In the genomic region with DNA sequence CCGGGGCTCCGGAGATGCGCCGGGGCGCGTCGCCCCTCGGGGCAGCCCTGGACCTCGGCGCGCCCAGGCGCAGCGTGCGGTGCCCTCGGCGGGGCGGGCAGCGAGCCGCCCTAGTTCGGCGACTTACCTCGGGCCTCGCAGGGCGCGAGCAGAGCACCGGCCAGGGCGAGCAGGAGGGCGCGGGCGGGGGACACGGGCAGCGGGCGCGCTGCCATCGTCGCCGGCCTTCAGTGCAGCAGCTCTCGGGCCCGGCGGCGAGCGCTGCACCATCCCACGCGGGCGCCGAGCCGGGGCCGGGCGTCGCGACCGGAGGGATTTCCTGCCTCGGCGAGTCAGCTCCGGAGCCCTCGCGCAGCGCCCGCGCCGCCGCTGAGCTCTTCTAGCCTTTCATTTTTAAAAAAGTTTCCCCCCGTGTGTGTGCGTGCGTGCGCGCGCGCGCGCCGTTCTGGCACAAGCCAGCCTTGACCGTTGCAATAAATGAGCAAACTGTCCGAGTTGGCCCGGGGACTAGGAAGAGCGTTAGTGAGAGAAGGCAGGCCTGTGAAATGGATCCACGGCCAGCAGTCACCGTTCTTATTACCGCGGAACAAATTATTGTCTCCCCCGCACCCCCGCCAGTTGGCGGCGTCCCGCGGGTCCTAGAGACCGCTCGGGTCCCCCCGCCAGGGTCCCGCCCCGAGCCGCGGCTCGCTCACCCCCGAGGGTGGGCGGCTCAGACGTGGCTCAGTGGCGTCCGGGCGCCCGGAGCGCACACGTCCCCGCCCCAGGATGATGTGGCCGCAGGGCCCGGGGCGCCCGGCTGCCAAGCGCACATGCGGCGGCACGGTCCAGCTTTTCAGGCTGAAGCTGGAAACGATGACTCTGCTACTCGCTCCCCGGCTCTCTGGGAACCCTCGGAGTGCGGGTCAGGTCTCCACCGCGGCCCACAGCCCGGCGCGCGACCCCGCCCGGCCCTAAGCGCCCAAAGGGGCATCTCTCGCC, we compare ENCODE assay signal across 8 cellular contexts. TPM values are rescaled to one million over a fixed set of nuclear protein-coding genes. Genes with fewer than 3 reads are reported as not detected.
A peak's percentile ranks its signal among the peaks of the same experiment; 100 is the strongest.
DNase-seq lines count a peak whose midpoint lies in the region; ATAC-seq and TF ChIP-seq lines count a peak whose summit lies in the region.

A gene with protein sequence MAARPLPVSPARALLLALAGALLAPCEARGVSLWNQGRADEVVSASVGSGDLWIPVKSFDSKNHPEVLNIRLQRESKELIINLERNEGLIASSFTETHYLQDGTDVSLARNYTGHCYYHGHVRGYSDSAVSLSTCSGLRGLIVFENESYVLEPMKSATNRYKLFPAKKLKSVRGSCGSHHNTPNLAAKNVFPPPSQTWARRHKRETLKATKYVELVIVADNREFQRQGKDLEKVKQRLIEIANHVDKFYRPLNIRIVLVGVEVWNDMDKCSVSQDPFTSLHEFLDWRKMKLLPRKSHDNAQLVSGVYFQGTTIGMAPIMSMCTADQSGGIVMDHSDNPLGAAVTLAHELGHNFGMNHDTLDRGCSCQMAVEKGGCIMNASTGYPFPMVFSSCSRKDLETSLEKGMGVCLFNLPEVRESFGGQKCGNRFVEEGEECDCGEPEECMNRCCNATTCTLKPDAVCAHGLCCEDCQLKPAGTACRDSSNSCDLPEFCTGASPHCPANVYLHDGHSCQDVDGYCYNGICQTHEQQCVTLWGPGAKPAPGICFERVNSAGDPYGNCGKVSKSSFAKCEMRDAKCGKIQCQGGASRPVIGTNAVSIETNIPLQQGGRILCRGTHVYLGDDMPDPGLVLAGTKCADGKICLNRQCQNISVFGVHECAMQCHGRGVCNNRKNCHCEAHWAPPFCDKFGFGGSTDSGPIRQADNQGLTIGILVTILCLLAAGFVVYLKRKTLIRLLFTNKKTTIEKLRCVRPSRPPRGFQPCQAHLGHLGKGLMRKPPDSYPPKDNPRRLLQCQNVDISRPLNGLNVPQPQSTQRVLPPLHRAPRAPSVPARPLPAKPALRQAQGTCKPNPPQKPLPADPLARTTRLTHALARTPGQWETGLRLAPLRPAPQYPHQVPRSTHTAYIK (minus strand): TSS at position 547 of the 981 bp plus-strand sequence. CDS start 332 bp downstream, at position 215.

- no peak for DNase-seq in activated naive CD4-positive, alpha-beta T cell treated with anti-CD3 and anti-CD28 coated beads, Interleukin-2, amount 10 ng/mL, durations not matched to agents 7 days and 5 days
- DNase-seq in activated naive CD4-positive, alpha-beta T cell (lab: John Stamatoyannopoulos, UW): no peak
- DNase-seq in body of pancreas: peak; percentile 16 to 39 (median 24)
- DNase-seq in skeletal muscle cell (ENCODE audit: low read depth): no peak
- DNase-seq in NCI-H2029 (lab: John Stamatoyannopoulos, UW): no peak
- DNase-seq in NOMO-1 treated with dmso at 0.1 percent for 144 hours (lab: John Stamatoyannopoulos, UW; ENCODE audit: unreplicated experiment): no peak
- DNase-seq in erythroblast (lab: John Stamatoyannopoulos, UW): no peak

- H3K9me3 Mint-ChIP-seq in activated naive CD4-positive, alpha-beta T cell treated with anti-CD3 and anti-CD28 coated beads, Interleukin-2, amount 10 ng/mL, durations not matched to agents 7 days and 5 days: peaks cover 2% of the 10 kb centered on the region

- H3K36me3 Mint-ChIP-seq in activated naive CD4-positive, alpha-beta T cell treated with anti-CD3 and anti-CD28 coated beads, Interleukin-2, amount 10 ng/mL, durations not matched to agents 7 days and 5 days: no peaks in the 10 kb centered on the region

- H3K9ac ChIP-seq in iPS-15b (ENCODE audit: low read depth, low read length): no peak within 1 kb of the TSS

- CTCF ChIA-PET in activated naive CD4-positive, alpha-beta T cell treated with anti-CD3 and anti-CD28 coated beads, Interleukin-2, amount 10 ng/mL, durations not matched to agents 7 days and 5 days (lab: Charles Lee): no interaction called here

- H3K27me3 Mint-ChIP-seq in activated naive CD4-positive, alpha-beta T cell treated with anti-CD3 and anti-CD28 coated beads, Interleukin-2, amount 10 ng/mL, durations not matched to agents 7 days and 5 days: peaks cover 41% of the 10 kb centered on the region

- no peak within 1 kb of the TSS for H3K4me3 Mint-ChIP-seq in activated naive CD4-positive, alpha-beta T cell treated with anti-CD3 and anti-CD28 coated beads, Interleukin-2, amount 10 ng/mL, durations not matched to agents 7 days and 5 days

- peaks cover 5% of the 10 kb centered on the region for H3K4me1 Mint-ChIP-seq in activated naive CD4-positive, alpha-beta T cell treated with anti-CD3 and anti-CD28 coated beads, Interleukin-2, amount 10 ng/mL, durations not matched to agents 7 days and 5 days

- ATAC-seq in body of pancreas: peak; percentile 31

- H3K4me3 ChIP-seq in body of pancreas (peak within 1 kb of the TSS in 1 of 2 donors; percentile 29), iPS-15b (ENCODE audit: low read depth, low read length) (peak within 1 kb of the TSS; percentile 59), skeletal muscle cell (ENCODE audit: low read depth, low read length) (peak within 1 kb of the TSS; percentile 77)

- H3K4me1 ChIP-seq in body of pancreas (peaks cover 21% of the 10 kb centered on the region), iPS-15b (ENCODE audit: control insufficient read depth, insufficient read depth, low read length) (no peaks in the 10 kb centered on the region)

- H3K27ac ChIP-seq in body of pancreas: no peak within 1 kb of the TSS

- no peaks in the 10 kb centered on the region for H3K27me3 ChIP-seq in body of pancreas
- H3K27me3 ChIP-seq in iPS-15b (ENCODE audit: control insufficient read depth, insufficient read depth, low read length): peaks cover 39% of the 10 kb centered on the region

- H3K9me3 ChIP-seq in body of pancreas (no peaks in the 10 kb centered on the region), iPS-15b (ENCODE audit: control insufficient read depth, insufficient read depth, low read length) (no peaks in the 10 kb centered on the region)

- TF ChIP-seq CTCF in body of pancreas (IDR thresholded peaks at IDR 0.05): no peak

- intact Hi-C loops in body of pancreas (cut with DNase I): no loop called here

- WGBS in body of pancreas, 2 donors: 4 to 18% methylated on average over 11 to 103 of the region's 127 CpGs

- H3K27ac Mint-ChIP-seq in activated naive CD4-positive, alpha-beta T cell treated with anti-CD3 and anti-CD28 coated beads, Interleukin-2, amount 10 ng/mL, durations not matched to agents 7 days and 5 days: peak within 1 kb of the TSS; percentile 73

- TF ChIP-seq POLR2A in body of pancreas (IDR thresholded peaks at IDR 0.05) (no peak), erythroblast (IDR thresholded peaks at IDR 0.05; ENCODE audit: low read length) (no peak)

- H3K36me3 ChIP-seq in body of pancreas (replicated peaks in 1 of 2; ENCODE audit: insufficient read depth in 1 of 2, low read depth in 2 of 2) (no peaks in the 10 kb centered on the region), iPS-15b (ENCODE audit: control insufficient read depth, insufficient read depth, low read length) (no peaks in the 10 kb centered on the region)

RNA-seq across cellular contexts. Expression of the gene that starts here (rescaled TPM):
- total RNA-seq in body of pancreas: under 1 TPM; under 0.01 to 0.52 TPM

Comparison
In these comparisons a context has a peak if more than half of its experiments do, and no peak if none do; other contexts are left out.
1. Peak in DNase-seq and ATAC-seq in body of pancreas; RNA of the gene not detected or under 1 TPM.